In genomic region chr2:185221-185620, GRCh38 we compare ENCODE assay signal across 19 cellular contexts.
"Had no signal": no experiment of that assay in that cellular context is flagged by ENCODE, and none has a peak within 500 bp of the region (broad histone marks: within the 10 kb centered on the region; RNA-seq: fewer than 3 reads in every experiment).

No MANE protein-coding gene starts in this region.

- H3K4me3 Mint-ChIP-seq: activated CD4-positive, alpha-beta memory T cell treated with anti-CD3 and anti-CD28 coated beads for 36 hours; activated CD8-positive, alpha-beta memory T cell treated with anti-CD3 and anti-CD28 coated beads, Interleukin-2, amount 10 ng/mL, durations not matched to agents 7 days and 5 days; activated naive CD4-positive, alpha-beta T cell treated with anti-CD3 and anti-CD28 coated beads for 36 hours; naive B cell; stimulated activated naive B cell treated with anti-CD40 and anti-IgM and Interleukin-4, amounts not matched to agents 10 μg/mL and 1 μg/mL and 100 μg/mL, for 72 hours; T-cell had no signal

- ATAC-seq: activated CD8-positive, alpha-beta memory T cell treated with anti-CD3 and anti-CD28 coated beads, Interleukin-2, amount 10 ng/mL, durations not matched to agents 7 days and 5 days; gastroesophageal sphincter; heart left ventricle; left lobe of liver; lower lobe of right lung; sciatic nerve; stimulated activated naive B cell treated with anti-CD40 and anti-IgM and Interleukin-4, amounts not matched to agents 10 μg/mL and 1 μg/mL and 100 μg/mL, for 72 hours; T-cell had no signal

- DNase-seq: activated CD4-positive, alpha-beta memory T cell treated with anti-CD3 and anti-CD28 coated beads for 36 hours; activated CD8-positive, alpha-beta memory T cell treated with anti-CD3 and anti-CD28 coated beads, Interleukin-2, amount 10 ng/mL, durations not matched to agents 7 days and 5 days; activated naive CD4-positive, alpha-beta T cell treated with anti-CD3 and anti-CD28 coated beads for 36 hours; amygdala; effector memory CD4-positive, alpha-beta T cell; esophagus squamous epithelium; heart left ventricle; islet precursor cell; lower lobe of right lung; naive B cell; nucleus accumbens; stimulated activated CD4-positive, alpha-beta T cell treated with anti-CD3 and anti-CD28 coated beads, Interleukin-15, amount 100 ng/mL, for 24 hours; stimulated activated naive B cell treated with anti-CD40 and anti-IgM and Interleukin-4, amounts not matched to agents 10 μg/mL and 1 μg/mL and 100 μg/mL, for 72 hours; T-cell; transverse colon had no signal

- H3K27ac Mint-ChIP-seq: activated CD4-positive, alpha-beta memory T cell treated with anti-CD3 and anti-CD28 coated beads for 36 hours; activated CD8-positive, alpha-beta memory T cell treated with anti-CD3 and anti-CD28 coated beads, Interleukin-2, amount 10 ng/mL, durations not matched to agents 7 days and 5 days; activated naive CD4-positive, alpha-beta T cell treated with anti-CD3 and anti-CD28 coated beads for 36 hours; naive B cell; stimulated activated naive B cell treated with anti-CD40 and anti-IgM and Interleukin-4, amounts not matched to agents 10 μg/mL and 1 μg/mL and 100 μg/mL, for 72 hours; T-cell had no signal

- H3K27me3 Mint-ChIP-seq: activated CD4-positive, alpha-beta memory T cell treated with anti-CD3 and anti-CD28 coated beads for 36 hours had no signal

- H3K27ac ChIP-seq: esophagus squamous epithelium, gastroesophageal sphincter, heart left ventricle, lower lobe of right lung, parathyroid adenoma, transverse colon had no signal

- H3K4me1 Mint-ChIP-seq: activated CD8-positive, alpha-beta memory T cell treated with anti-CD3 and anti-CD28 coated beads, Interleukin-2, amount 10 ng/mL, durations not matched to agents 7 days and 5 days; naive B cell; stimulated activated naive B cell treated with anti-CD40 and anti-IgM and Interleukin-4, amounts not matched to agents 10 μg/mL and 1 μg/mL and 100 μg/mL, for 72 hours had no signal
